In genomic region chr10:79103078-79103477, GRCh38 we compare ENCODE assay signal across 14 cellular contexts. TPM values are rescaled to one million over a fixed set of nuclear protein-coding genes. Genes with fewer than 3 reads are reported as not detected.
DNase-seq lines count a peak whose midpoint lies in the region; ATAC-seq and TF ChIP-seq lines count a peak whose summit lies in the region.
"Had no signal": no experiment of that assay in that cellular context is flagged by ENCODE, and none has a peak within 500 bp of the region (broad histone marks: within the 10 kb centered on the region; RNA-seq: fewer than 3 reads in every experiment).

No MANE protein-coding gene starts in this region.

- no peaks in the 10 kb centered on the region for H3K36me3 Mint-ChIP-seq in neural crest cell (ENCODE audit: low read depth)

- 58 to 72% methylated on average over 13 of the region's 13 CpGs for WGBS in upper lobe of left lung, 2 donors

- H3K4me3 ChIP-seq in coronary artery (no peak overlapping the region), upper lobe of left lung (no peak overlapping the region)
- H3K4me3 ChIP-seq: dorsolateral prefrontal cortex, Peyer's patch had no signal

- no peak for TF ChIP-seq POLR2A in upper lobe of left lung (IDR thresholded peaks at IDR 0.05)

- no peak overlapping the region for H3K4me3 Mint-ChIP-seq in neural crest cell

- H3K36me3 ChIP-seq in upper lobe of left lung, result no peaks in the 10 kb centered on the region
- H3K36me3 ChIP-seq: Peyer's patch had no signal

- no peaks in the 10 kb centered on the region for H3K9me3 ChIP-seq in upper lobe of left lung
- H3K9me3 ChIP-seq: Peyer's patch had no signal

- DNase-seq in Right ventricle myocardium superior, result peak; percentile 35
- no peak for DNase-seq in left ventricle myocardium superior
- no peak for DNase-seq in coronary artery (ENCODE audit: low spot score)
- DNase-seq in neural crest cell (ENCODE audit: low read depth, low spot score), result no peak
- DNase-seq in upper lobe of left lung, result no peak
- DNase-seq in EL, result no peak
- no peak for DNase-seq in HCEC 1CT
- DNase-seq: activated naive CD4-positive, alpha-beta T cell treated with anti-CD3 and anti-CD28 coated beads, Interleukin-2, amount 50 U/mL, for 16 hours; DMS79; dorsolateral prefrontal cortex; NCI-H1436; Peyer's patch; T-helper 9 cell had no signal

- no peaks in the 10 kb centered on the region for H3K9me3 Mint-ChIP-seq in neural crest cell

- no peak for ATAC-seq in Right ventricle myocardium superior (ENCODE audit: poor library complexity)
- ATAC-seq in left ventricle myocardium superior, result no peak
- no peak for ATAC-seq in upper lobe of left lung (ENCODE audit: low FRiP score in 2 of 2)
- no peak for ATAC-seq in GM21723 (IDR thresholded peaks at IDR 0.05; ENCODE audit: unreplicated experiment)

- no peaks in the 10 kb centered on the region for H3K27me3 ChIP-seq in upper lobe of left lung
- H3K27me3 ChIP-seq: dorsolateral prefrontal cortex, Peyer's patch had no signal

- peaks cover 66 to 93% (median 75%) of the 10 kb centered on the region in 4 donors for H3K4me1 ChIP-seq in upper lobe of left lung

- H3K27ac ChIP-seq in coronary artery (peak overlapping the region; percentile 8 to 72), upper lobe of left lung (peak overlapping the region in 3 of 4 donors; percentile 40 to 84 (median 72))

- H3K4me1 Mint-ChIP-seq in neural crest cell, result peaks cover 68% of the 10 kb centered on the region

- intact Hi-C loops in Right ventricle myocardium superior (cut with DNase I), result no loop called here
- intact Hi-C loops in left ventricle myocardium superior (cut with micrococcal nuclease), result no loop called here

- peak overlapping the region; percentile 50 for H3K27ac Mint-ChIP-seq in neural crest cell (ENCODE audit: unreplicated experiment)

- no peaks in the 10 kb centered on the region for H3K27me3 Mint-ChIP-seq in neural crest cell (ENCODE audit: low read depth)

- TF ChIP-seq CTCF in coronary artery (IDR thresholded peaks at IDR 0.05) (no peak), neural crest cell (conservative IDR thresholded peaks at IDR 0.05) (no peak), upper lobe of left lung (IDR thresholded peaks at IDR 0.05) (no peak)

- no peak for TF ChIP-seq EP300 in upper lobe of left lung (IDR thresholded peaks at IDR 0.05)

RNA-seq across cellular contexts. Expression of gene ZMIZ1, which starts 34.3 kb away (rescaled TPM):
- total RNA-seq in Right ventricle myocardium superior (44.8 TPM), left ventricle myocardium superior (49.5 TPM), neural crest cell (87.1 and 92.0 TPM in 2 replicates), upper lobe of left lung (10 to 100 TPM; 51.0 to 99.2 (median 91.8) TPM)
